38 cellular contexts compared by ENCODE assay signal in the genomic region with DNA sequence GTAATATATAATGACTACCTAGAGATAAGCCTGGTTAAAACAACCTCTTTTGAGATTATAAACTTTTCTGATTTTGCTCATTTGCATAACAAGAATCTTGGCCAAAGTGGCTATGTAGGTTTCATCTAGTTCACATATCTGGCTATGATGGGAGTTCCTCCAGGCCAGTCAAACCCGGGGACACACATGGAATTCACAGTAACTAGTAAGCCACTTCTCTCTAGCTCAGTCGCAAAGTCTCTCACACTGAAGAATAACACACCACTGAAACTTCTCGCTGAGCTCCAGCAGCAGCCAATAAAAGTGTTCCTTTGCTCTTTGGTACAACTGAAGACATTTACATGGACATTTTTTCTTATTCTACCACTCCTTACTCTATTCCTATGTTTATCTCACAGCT. TPM values are rescaled to one million over a fixed set of nuclear protein-coding genes. Genes with fewer than 3 reads are reported as not detected.
"Had no signal": no experiment of that assay in that cellular context is flagged by ENCODE, and none has a peak within 500 bp of the region (broad histone marks: within the 10 kb centered on the region; RNA-seq: fewer than 3 reads in every experiment).

No MANE protein-coding gene starts in this region.

- H3K27me3 ChIP-seq: MG63 had no signal

- H3K9me3 ChIP-seq: MG63 had no signal

- H3K4me3 ChIP-seq: MG63 had no signal

- DNase-seq: Karpas-422, Kasumi-1, MG63, MM.1S, MV-4-11, NCI-H1048, NCI-H1092, NCI-H1092 treated with DMSO at 0.1 percent for 48 hours, NCI-H1105, NCI-H1105 treated with DMSO at 0.1 percent for 48 hours, NCI-H1417, NCI-H1417 treated with DMSO at 0.1 percent for 48 hours, NCI-H1436, NCI-H1436 treated with DMSO at 0.1 percent for 48 hours, NCI-H146, NCI-H1694, NCI-H1694 treated with DMSO at 0.1 percent for 48 hours, NCI-H187, NCI-H187 treated with DMSO at 0.1 percent for 48 hours, NCI-H1930, NCI-H2029, NCI-H2029 treated with DMSO at 0.1 percent for 48 hours, NCI-H2081, NCI-H2081 treated with DMSO at 0.1 percent for 48 hours, NCI-H2107, NCI-H2171, NCI-H2171 treated with DMSO at 0.1 percent for 48 hours, NCI-H2227 treated with DMSO at 0.1 percent for 48 hours, NCI-H226, NCI-H345, NCI-H446, NCI-H446 treated with DMSO at 0.1 percent for 48 hours, NCI-H510A, NCI-H510A treated with DMSO at 0.1 percent for 48 hours had no signal

- H3K36me3 ChIP-seq: MG63 had no signal

RNA-seq across cellular contexts. Expression of a gene that starts 36.0 kb away (rescaled TPM):
- total RNA-seq: LHCN-M2, M059J, MCF 10A, NCI-H460 had no signal
